ENCODE assay signal across 12 cellular contexts in genomic region chr7:25858562-25859411, GRCh38.
DNase-seq lines count a peak whose midpoint lies in the region; ATAC-seq and TF ChIP-seq lines count a peak whose summit lies in the region.
"Had no signal": no experiment of that assay in that cellular context is flagged by ENCODE, and none has a peak within 500 bp of the region (broad histone marks: within the 10 kb centered on the region; RNA-seq: fewer than 3 reads in every experiment).

No MANE protein-coding gene starts in this region.

- DNase-seq in activated T-cell treated with anti-CD3 and anti-CD28 coated beads, Interleukin-2, amount 50 U/mL, for 72 hours = peak; percentile 9 to 10
- DNase-seq in activated T-cell treated with anti-CD3 and anti-CD28 coated beads for 4 hours (no peak), RWPE2 (ENCODE audit: low spot score) (no peak), NCI-H2196 treated with DMSO at 0.1 percent for 48 hours (lab: John Stamatoyannopoulos, UW; ENCODE audit: unreplicated experiment) (no peak), GM13976 (ENCODE audit: low spot score) (no peak), NCI-H146 treated with DMSO at 0.1 percent for 48 hours (lab: John Stamatoyannopoulos, UW; ENCODE audit: unreplicated experiment) (no peak)
- DNase-seq: effector CD8-positive, alpha-beta T cell; heart right ventricle; NCI-H1436 treated with DMSO at 0.1 percent for 48 hours had no signal

- H3K27ac ChIP-seq in RWPE2 (ENCODE audit: poor library complexity, severe bottlenecking) = peak overlapping the region; percentile 93
- peak overlapping the region; percentile 91 for H3K27ac ChIP-seq in skeletal muscle tissue (ENCODE audit: low read depth, low read length)
- H3K27ac ChIP-seq: heart right ventricle, neutrophil had no signal

- H3K27ac Mint-ChIP-seq in activated T-cell treated with anti-CD3 and anti-CD28 coated beads, Interleukin-2, amount 50 U/mL, for 72 hours = peak overlapping the region; percentile 61

- TF ChIP-seq CTCF in RWPE2 (IDR thresholded peaks at IDR 0.05; ENCODE audit: poor library complexity, severe bottlenecking) (no peak), GM13976 (IDR thresholded peaks at IDR 0.05; ENCODE audit: borderline replicate concordance, control extremely low read depth, extremely low read depth, insufficient read depth, missing control alignments) (no peak)

- H3K9me3 ChIP-seq in RWPE2 (ENCODE audit: severe bottlenecking) = no peaks in the 10 kb centered on the region
- H3K9me3 ChIP-seq in iPS-18c (ENCODE audit: control insufficient read depth, insufficient read depth, low read length) = no peaks in the 10 kb centered on the region
- no peaks in the 10 kb centered on the region for H3K9me3 ChIP-seq in skeletal muscle tissue (ENCODE audit: control insufficient read depth in 3 of 3, low read length in 3 of 3)
- H3K9me3 ChIP-seq: heart right ventricle had no signal

- peaks cover 21% of the 10 kb centered on the region for H3K27me3 Mint-ChIP-seq in activated T-cell treated with anti-CD3 and anti-CD28 coated beads, Interleukin-2, amount 50 U/mL, for 72 hours (ENCODE audit: low read depth)

- ATAC-seq in activated T-cell treated with anti-CD3 and anti-CD28 coated beads, Interleukin-2, amount 50 U/mL, for 72 hours (replicated peaks in 1 of 2) = no peak
- ATAC-seq in RWPE2 (ENCODE audit: low read depth) = no peak
- ATAC-seq: heart right ventricle had no signal

- H3K9me3 Mint-ChIP-seq in activated T-cell treated with anti-CD3 and anti-CD28 coated beads, Interleukin-2, amount 50 U/mL, for 72 hours = peaks cover 0 to 4% of the 10 kb centered on the region in 2 donors

- H3K4me3 ChIP-seq in RWPE2 (ENCODE audit: severe bottlenecking) (no peak overlapping the region), iPS-18c (ENCODE audit: insufficient read depth, low read depth, low read length) (peak overlapping the region; percentile 65; the same call in 1 of the 2 replicates), skeletal muscle tissue (ENCODE audit: low read length in 3 of 3) (peak overlapping the region in 1 of 3 donors; percentile 74)
- H3K4me3 ChIP-seq: heart right ventricle had no signal

- H3K36me3 ChIP-seq in RWPE2 (ENCODE audit: low read depth) = no peaks in the 10 kb centered on the region
- no peaks in the 10 kb centered on the region for H3K36me3 ChIP-seq in skeletal muscle tissue (ENCODE audit: control insufficient read depth in 3 of 3, insufficient read depth in 3 of 3, low read length in 3 of 3)
- H3K36me3 ChIP-seq: heart right ventricle, neutrophil had no signal

- H3K27me3 ChIP-seq in RWPE2 (ENCODE audit: insufficient read depth, poor library complexity, severe bottlenecking) (peaks cover 10% of the 10 kb centered on the region), skeletal muscle tissue (ENCODE audit: control insufficient read depth in 3 of 3, insufficient read depth in 3 of 3, low read length in 3 of 3) (peaks cover 16 to 34% (median 16%) of the 10 kb centered on the region in 3 donors)

- peaks cover 3 to 17% of the 10 kb centered on the region in 2 donors for H3K36me3 Mint-ChIP-seq in activated T-cell treated with anti-CD3 and anti-CD28 coated beads, Interleukin-2, amount 50 U/mL, for 72 hours (ENCODE audit: insufficient read depth in 2 of 2)

- H3K9ac ChIP-seq in skeletal muscle tissue (ENCODE audit: low read depth in 1 of 3, low read length in 3 of 3) = no peak overlapping the region

- peaks cover 56% of the 10 kb centered on the region for H3K4me1 Mint-ChIP-seq in activated T-cell treated with anti-CD3 and anti-CD28 coated beads, Interleukin-2, amount 50 U/mL, for 72 hours (ENCODE audit: low read depth)

- H3K4me3 Mint-ChIP-seq in activated T-cell treated with anti-CD3 and anti-CD28 coated beads, Interleukin-2, amount 50 U/mL, for 72 hours = peak overlapping the region in 1 of 2 donors; percentile 67

- H3K4me1 ChIP-seq in RWPE2 (ENCODE audit: insufficient read depth, poor library complexity, severe bottlenecking) (peaks cover 33% of the 10 kb centered on the region), skeletal muscle tissue (ENCODE audit: control insufficient read depth in 3 of 3, insufficient read depth in 3 of 3, low read length in 3 of 3) (peaks cover 2 to 22% (median 16%) of the 10 kb centered on the region in 3 donors)

- in situ Hi-C loops in GM13976 (cut with MboI; ENCODE audit: low sequenced_read_pairs, unreplicated experiment) = loop anchor here (10.0 to 25.0 kb wide), 2 partner anchors 284 to 596 kb away; no protein-coding TSS in a partner anchor

Comparison
In these comparisons a context has a peak if more than half of its experiments do, and no peak if none do; other contexts are left out.
1. DNase-seq: peak in activated T-cell treated with anti-CD3 and anti-CD28 coated beads, Interleukin-2, amount 50 U/mL, for 72 hours (2 of 2); none in activated T-cell treated with anti-CD3 and anti-CD28 coated beads for 4 hours (single experiment), RWPE2 (single experiment), NCI-H2196 treated with DMSO at 0.1 percent for 48 hours (single experiment), GM13976 (single experiment) and NCI-H146 treated with DMSO at 0.1 percent for 48 hours (single experiment).